Comparison of ENCODE assay signal across 18 cellular contexts in genomic region chr3:108527827-108528226, GRCh38. TPM values are rescaled to one million over a fixed set of nuclear protein-coding genes. Genes with fewer than 3 reads are reported as not detected.
A peak's percentile ranks its signal among the peaks of the same experiment; 100 is the strongest.
DNase-seq lines count a peak whose midpoint lies in the region; ATAC-seq and TF ChIP-seq lines count a peak whose summit lies in the region.
"Had no signal": no experiment of that assay in that cellular context is flagged by ENCODE, and none has a peak within 500 bp of the region (broad histone marks: within the 10 kb centered on the region; RNA-seq: fewer than 3 reads in every experiment).

No MANE protein-coding gene starts in this region.

- H3K27ac ChIP-seq in heart left ventricle (peak overlapping the region in 7 of 12 donors; percentile 31 to 85 (median 73)), HL-60 (replicated peaks) (peak overlapping the region; percentile 29), smooth muscle cell (ENCODE audit: low read depth) (peak overlapping the region; percentile 78)
- H3K27ac ChIP-seq: A549 had no signal

- H2AFZ ChIP-seq in smooth muscle cell (ENCODE audit: low read depth) = no peak overlapping the region

- peaks cover 3% of the 10 kb centered on the region for H3F3A ChIP-seq in smooth muscle cell (ENCODE audit: low read depth)

- H3K4me1 ChIP-seq in heart left ventricle = peaks cover 0 to 44% (median 18%) of the 10 kb centered on the region in 12 donors
- H3K4me1 ChIP-seq in smooth muscle cell (ENCODE audit: low read depth) = peaks cover 26% of the 10 kb centered on the region
- H3K4me1 ChIP-seq: A549, Caco-2 had no signal

- H3K27me3 ChIP-seq in heart left ventricle (no peaks in the 10 kb centered on the region), HL-60 (ENCODE audit: insufficient read depth, poor library complexity, severe bottlenecking) (no peaks in the 10 kb centered on the region), smooth muscle cell (ENCODE audit: low read depth) (no peaks in the 10 kb centered on the region)

- H3K79me2 ChIP-seq in smooth muscle cell (ENCODE audit: low read depth) = no peaks in the 10 kb centered on the region

- H3K4me3 ChIP-seq in heart left ventricle = no peak overlapping the region
- H3K4me3 ChIP-seq in HL-60 (replicated peaks; ENCODE audit: insufficient read depth, low read length) = no peak overlapping the region
- no peak overlapping the region for H3K4me3 ChIP-seq in smooth muscle cell
- H3K4me3 ChIP-seq: A549, GM12878 had no signal

- 84 to 92% (median 88%) methylated on average over 2 of the region's 2 CpGs for WGBS in heart left ventricle, 4 donors
- 90% methylated on average over 2 of the region's 2 CpGs for WGBS in smooth muscle cell (ENCODE audit: low lambda C conversion rate)

- no peak for TF ChIP-seq CTCF in heart left ventricle (IDR thresholded peaks at IDR 0.05)
- TF ChIP-seq CTCF in HL-60 (IDR thresholded peaks at IDR 0.05; ENCODE audit: insufficient read depth, low read length) = no peak
- TF ChIP-seq CTCF in smooth muscle cell (IDR thresholded peaks at IDR 0.05; ENCODE audit: borderline replicate concordance, insufficient read depth, poor library complexity, severe bottlenecking) = no peak

- intact Hi-C loops in heart left ventricle (cut with DNase I) (no loop called here), cardiac septum (cut with DNase I) (no loop called here)

- no peak overlapping the region for H3K9ac ChIP-seq in smooth muscle cell (ENCODE audit: low read depth)

- ATAC-seq in heart left ventricle (no peak), GM18861 (IDR thresholded peaks at IDR 0.05; ENCODE audit: unreplicated experiment) (no peak)
- ATAC-seq: A549 had no signal

- DNase-seq in heart left ventricle (no peak), cardiac septum (ENCODE audit: low spot score) (no peak), CD1c-positive myeloid dendritic cell (ENCODE audit: extremely low spot score) (peak; percentile 76), HL-60 (ENCODE audit: low read depth in 1 of 2, low spot score in 1 of 2) (peak; percentile 25 to 65), smooth muscle cell (lab: John Stamatoyannopoulos, UW; ENCODE audit: unreplicated experiment) (no peak), T-helper 1 cell (no peak)
- DNase-seq: Caco-2; CD8-positive, alpha-beta memory T cell; DMS 273 treated with DMSO at 0.1 percent for 48 hours; DMS79; GOT3; H9; IMR-90 had no signal

- H3K36me3 ChIP-seq in heart left ventricle (no peaks in the 10 kb centered on the region), smooth muscle cell (ENCODE audit: low read depth) (no peaks in the 10 kb centered on the region)

- no peaks in the 10 kb centered on the region for H4K20me1 ChIP-seq in smooth muscle cell (ENCODE audit: low read depth)

- H3K4me2 ChIP-seq in smooth muscle cell = peak overlapping the region; percentile 54
- H3K4me2 ChIP-seq: A549 had no signal

- no peak for TF ChIP-seq POLR2A in heart left ventricle (IDR thresholded peaks at IDR 0.05)

- H3K9me3 ChIP-seq in heart left ventricle (no peaks in the 10 kb centered on the region), smooth muscle cell (replicated peaks; ENCODE audit: low read depth) (no peaks in the 10 kb centered on the region)
- H3K9me3 ChIP-seq: A549, Caco-2 had no signal

RNA-seq across cellular contexts. Expression of gene MYH15, which starts 17.4 kb away (rescaled TPM):
- total RNA-seq in heart left ventricle = 1 to 10 TPM in 1 of 9 donors, under 1 TPM in 8; 0.08 to 1.2 (median 0.35) TPM
- polyA plus RNA-seq in heart left ventricle = under 1 TPM; 0.14 to 0.27 TPM
- 0.54 TPM for total RNA-seq in cardiac septum
- 0.18 TPM in 1 of 2 replicates, not detected in the other for total RNA-seq in smooth muscle cell
- polyA plus RNA-seq in smooth muscle cell = not detected in 2 replicates
- total RNA-seq: HT-29 had no signal
- polyA plus RNA-seq: CD14-positive monocyte; CD8-positive, alpha-beta memory T cell had no signal

Comparison
In these comparisons a context has a peak if more than half of its experiments do, and no peak if none do; other contexts are left out.
1. DNase-seq: peak in CD1c-positive myeloid dendritic cell (single experiment) and HL-60 (2 of 2); none in heart left ventricle (0 of 5), cardiac septum (single experiment), smooth muscle cell (single experiment) and T-helper 1 cell (0 of 5).
2. Peak in every context shown above with its lines, with median percentiles within 50 percentile points of each other: H3K27ac ChIP-seq.